19 cellular contexts compared by ENCODE assay signal in genomic region chr5:123207321-123207645, GRCh38.
"Had no signal": no experiment of that assay in that cellular context is flagged by ENCODE, and none has a peak within 500 bp of the region (broad histone marks: within the 10 kb centered on the region; RNA-seq: fewer than 3 reads in every experiment).

No MANE protein-coding gene starts in this region.

- H3K27ac ChIP-seq: brain microvascular endothelial cell, dorsolateral prefrontal cortex, esophagus squamous epithelium had no signal

- DNase-seq: activated CD4-positive, alpha-beta T cell treated with anti-CD3 and anti-CD28 coated beads for 48 hours; activated naive CD4-positive, alpha-beta T cell treated with anti-CD3 and anti-CD28 coated beads, Interleukin-2, amount 50 U/mL, for 16 hours; cerebellar nuclear complex; dorsolateral prefrontal cortex; esophagus squamous epithelium; foreskin melanocyte; heart right ventricle; mucosa of descending colon; naive thymus-derived CD8-positive, alpha-beta T cell; nucleus accumbens; right cardiac atrium; stimulated activated naive CD4-positive, alpha-beta T cell; substantia nigra had no signal

- H3K4me3 ChIP-seq: dorsolateral prefrontal cortex, esophagus squamous epithelium, heart right ventricle, lung, mucosa of descending colon had no signal

- H3K27ac Mint-ChIP-seq: naive thymus-derived CD8-positive, alpha-beta T cell; progenitor cell of endocrine pancreas; T-helper 1 cell treated with Interleukin-12 subunit alpha and Interleukin-12 subunit beta and Interleukin-4 antibody, amounts not matched to agents 30 μg/mL and 1 μg/mL, for 36 hours; type B pancreatic cell; WTC11 had no signal

- H3K9me3 Mint-ChIP-seq: T-helper 1 cell treated with Interleukin-12 subunit alpha and Interleukin-12 subunit beta and Interleukin-4 antibody, amounts not matched to agents 30 μg/mL and 1 μg/mL, for 36 hours had no signal

- H3K4me1 Mint-ChIP-seq: naive thymus-derived CD8-positive, alpha-beta T cell had no signal

- H3K9me3 ChIP-seq: esophagus squamous epithelium, heart right ventricle, mucosa of descending colon had no signal

- H3K4me3 Mint-ChIP-seq: naive thymus-derived CD8-positive, alpha-beta T cell; T-helper 1 cell treated with Interleukin-12 subunit alpha and Interleukin-12 subunit beta and Interleukin-4 antibody, amounts not matched to agents 30 μg/mL and 1 μg/mL, for 36 hours; type B pancreatic cell; WTC11 had no signal

- H3K27me3 ChIP-seq: brain microvascular endothelial cell, esophagus squamous epithelium, heart right ventricle had no signal

- H3K36me3 Mint-ChIP-seq: naive thymus-derived CD8-positive, alpha-beta T cell; type B pancreatic cell; WTC11 had no signal

- ATAC-seq: mucosa of descending colon; naive thymus-derived CD8-positive, alpha-beta T cell; right cardiac atrium; WTC11 had no signal

- H3K27me3 Mint-ChIP-seq: progenitor cell of endocrine pancreas, type B pancreatic cell had no signal

- H3K36me3 ChIP-seq: brain microvascular endothelial cell, esophagus squamous epithelium, heart right ventricle had no signal
